In the genomic region with DNA sequence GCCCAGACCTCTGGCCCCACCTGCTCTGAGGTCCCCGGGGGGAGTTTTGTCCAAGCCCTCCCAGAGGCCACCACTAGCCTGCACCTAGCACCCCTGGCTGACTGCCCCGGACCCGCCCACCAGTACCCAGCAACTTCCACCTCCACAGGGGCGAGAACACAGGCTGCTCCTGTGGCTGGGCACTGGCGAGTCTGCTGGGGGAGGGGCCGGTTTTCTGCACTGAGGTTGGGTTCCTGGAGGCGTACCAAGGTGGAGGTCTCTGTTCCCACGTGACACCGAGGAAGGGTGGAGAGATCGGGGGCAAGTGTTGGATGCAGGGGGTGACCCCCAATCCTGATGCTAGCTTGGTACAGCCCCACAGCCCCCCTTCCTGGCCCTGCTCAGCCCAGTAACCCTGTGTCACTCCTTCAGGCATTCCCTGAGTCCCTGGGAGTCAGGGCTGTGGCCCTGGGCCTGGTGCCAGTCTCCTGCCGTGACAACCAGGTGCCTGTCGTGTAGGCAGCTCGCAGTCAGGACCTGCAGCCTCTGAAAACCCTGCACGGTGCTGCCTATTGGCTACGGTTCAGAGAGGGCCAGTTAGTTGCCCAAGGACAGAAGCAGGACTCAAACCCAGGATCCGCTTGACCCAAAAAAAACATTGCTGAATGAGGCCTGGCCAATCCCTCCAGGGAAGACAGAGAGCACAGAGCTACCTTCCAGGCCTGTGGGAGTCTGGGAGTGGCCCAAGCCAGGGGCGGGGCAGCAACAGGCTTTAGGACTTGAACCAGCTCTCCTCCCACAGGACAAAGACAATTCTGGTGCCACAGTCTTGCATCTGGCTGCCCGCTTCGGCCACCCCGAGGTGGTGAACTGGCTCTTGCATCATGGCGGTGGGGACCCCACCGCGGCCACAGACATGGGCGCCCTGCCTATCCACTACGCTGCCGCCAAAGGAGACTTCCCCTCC, we compare ENCODE assay signal across 14 cellular contexts. TPM values are rescaled to one million over a fixed set of nuclear protein-coding genes. Genes with fewer than 3 reads are reported as not detected.
DNase-seq lines count a peak whose midpoint lies in the region; ATAC-seq and TF ChIP-seq lines count a peak whose summit lies in the region.
"Had no signal": no experiment of that assay in that cellular context is flagged by ENCODE, and none has a peak within 500 bp of the region (broad histone marks: within the 10 kb centered on the region; RNA-seq: fewer than 3 reads in every experiment).

No MANE protein-coding gene starts in this region.

- BruUV-seq in MCF 10A (replicated peaks; lab: Mats Ljungman, UMichigan): no TSS peak

- DNase-seq in Caki2 (ENCODE audit: low read depth) (peak; percentile 55), HT-29 (ENCODE audit: low spot score) (peak; percentile 43), MCF 10A (ENCODE audit: unreplicated experiment) (peak; percentile 81), mucosa of gallbladder (ENCODE audit: low spot score) (peak; percentile 60)
- DNase-seq in stimulated activated CD4-positive, alpha-beta T cell treated with anti-CD3 and anti-CD28 coated beads, Interleukin-4, amount 100 ng/mL, for 24 hours: no peak
- no peak for DNase-seq in activated CD4-positive, alpha-beta T cell treated with anti-CD3 and anti-CD28 coated beads, Interleukin-2, amount 10 ng/mL, durations not matched to agents 24 days and 14 days
- DNase-seq: activated CD8-positive, alpha-beta T cell treated with anti-CD3 and anti-CD28 coated beads, Interleukin-2, amount 10 ng/mL, durations not matched to agents 7 days and 5 days; NCI-H1105 treated with DMSO at 0.1 percent for 48 hours; NCI-H446 treated with DMSO at 0.1 percent for 48 hours had no signal

- intact Hi-C loops in MCF 10A (cut with micrococcal nuclease): no loop called here
- intact Hi-C loops in activated CD4-positive, alpha-beta T cell treated with anti-CD3 and anti-CD28 coated beads, Interleukin-2, amount 10 ng/mL, durations not matched to agents 24 days and 14 days (cut with micrococcal nuclease): no loop called here

- no peaks in the 10 kb centered on the region for H3K27me3 Mint-ChIP-seq in MCF 10A (ENCODE audit: insufficient read depth, unreplicated experiment)
- peaks cover 30% of the 10 kb centered on the region for H3K27me3 Mint-ChIP-seq in activated CD4-positive, alpha-beta T cell treated with anti-CD3 and anti-CD28 coated beads, Interleukin-2, amount 10 ng/mL, durations not matched to agents 24 days and 14 days

- peak overlapping the region; percentile 23 for H3K27ac Mint-ChIP-seq in MCF 10A (ENCODE audit: low read depth, unreplicated experiment)
- H3K27ac Mint-ChIP-seq in activated CD4-positive, alpha-beta T cell treated with anti-CD3 and anti-CD28 coated beads, Interleukin-2, amount 10 ng/mL, durations not matched to agents 24 days and 14 days: no peak overlapping the region
- H3K27ac Mint-ChIP-seq: activated CD8-positive, alpha-beta T cell treated with anti-CD3 and anti-CD28 coated beads, Interleukin-2, amount 10 ng/mL, durations not matched to agents 7 days and 5 days; activated T-helper 2 cell treated with anti-CD3 and anti-CD28 coated beads, Interferon-gamma antibody, Interleukin-2, Interleukin-4, amounts not matched to agents 10 μg/mL and 5 μg/mL and 100 μg/mL, durations not matched to agents 14 hours and 24 hours and 36 hours; B cell; memory B cell had no signal

- POLR2A ChIA-PET in MCF 10A (lab: Yijun Ruan, JAX): interaction anchor here (0.6 to 2.4 kb wide), 8 partner anchors 10 to 99 kb away, joined by 3 to 10 read pairs (median 3); no protein-coding TSS in a partner anchor

- H3K9me3 Mint-ChIP-seq in MCF 10A (ENCODE audit: unreplicated experiment): no peaks in the 10 kb centered on the region
- no peaks in the 10 kb centered on the region for H3K9me3 Mint-ChIP-seq in activated CD4-positive, alpha-beta T cell treated with anti-CD3 and anti-CD28 coated beads, Interleukin-2, amount 10 ng/mL, durations not matched to agents 24 days and 14 days
- H3K9me3 Mint-ChIP-seq: activated T-helper 2 cell treated with anti-CD3 and anti-CD28 coated beads, Interferon-gamma antibody, Interleukin-2, Interleukin-4, amounts not matched to agents 10 μg/mL and 5 μg/mL and 100 μg/mL, durations not matched to agents 14 hours and 24 hours and 36 hours; memory B cell had no signal

- H3K36me3 Mint-ChIP-seq in MCF 10A (ENCODE audit: insufficient read depth, unreplicated experiment): no peaks in the 10 kb centered on the region
- H3K36me3 Mint-ChIP-seq in activated CD4-positive, alpha-beta T cell treated with anti-CD3 and anti-CD28 coated beads, Interleukin-2, amount 10 ng/mL, durations not matched to agents 24 days and 14 days (ENCODE audit: low read depth): no peaks in the 10 kb centered on the region
- H3K36me3 Mint-ChIP-seq: memory B cell had no signal

- CTCF ChIA-PET in MCF 10A (lab: Yijun Ruan, JAX): interaction anchor here (0.6 to 1.9 kb wide), 6 partner anchors 10 to 180 kb away, joined by 3 to 11 read pairs (median 3); no protein-coding TSS in a partner anchor

- in situ Hi-C loops in Caki2 (cut with HindIII; ENCODE audit: low pct_unique_long_range_greater_than_20kb, low sequenced_read_pairs): no loop called here

- peaks cover 17% of the 10 kb centered on the region for H3K4me1 Mint-ChIP-seq in MCF 10A (ENCODE audit: insufficient read depth, unreplicated experiment)
- H3K4me1 Mint-ChIP-seq in activated CD4-positive, alpha-beta T cell treated with anti-CD3 and anti-CD28 coated beads, Interleukin-2, amount 10 ng/mL, durations not matched to agents 24 days and 14 days: peaks cover 6% of the 10 kb centered on the region

- ATAC-seq in HG03025 (IDR thresholded peaks at IDR 0.05; ENCODE audit: low FRiP score, unreplicated experiment): no peak
- ATAC-seq: activated CD8-positive, alpha-beta T cell treated with anti-CD3 and anti-CD28 coated beads, Interleukin-2, amount 10 ng/mL, durations not matched to agents 7 days and 5 days had no signal

- no peak overlapping the region for H3K4me3 Mint-ChIP-seq in MCF 10A (ENCODE audit: unreplicated experiment)
- no peak overlapping the region for H3K4me3 Mint-ChIP-seq in activated CD4-positive, alpha-beta T cell treated with anti-CD3 and anti-CD28 coated beads, Interleukin-2, amount 10 ng/mL, durations not matched to agents 24 days and 14 days
- H3K4me3 Mint-ChIP-seq: activated CD8-positive, alpha-beta T cell treated with anti-CD3 and anti-CD28 coated beads, Interleukin-2, amount 10 ng/mL, durations not matched to agents 7 days and 5 days; B cell; memory B cell had no signal

- TF ChIP-seq CTCF in MCF 10A (IDR thresholded peaks at IDR 0.05; ENCODE audit: unreplicated experiment): no peak

RNA-seq across cellular contexts. Expression of gene ESPN, which starts 3.1 kb away (rescaled TPM):
- total RNA-seq in Caki2 (2014; rRNA removed; shearing (Covaris generic); ENCODE audit: low replicate concordance): 4.8 and 6.9 TPM in 2 replicates
- 1.9 and 5.2 TPM in 2 replicates for total RNA-seq in HT-29 (2014; rRNA removed; shearing (Covaris generic))
- total RNA-seq in MCF 10A (2022): 0.68 TPM in 1 of 2 replicates, not detected in the other
- 3.1 TPM for total RNA-seq in mucosa of gallbladder
- total RNA-seq in activated CD4-positive, alpha-beta T cell treated with anti-CD3 and anti-CD28 coated beads, Interleukin-2, amount 10 ng/mL, durations not matched to agents 24 days and 14 days: 0.49 and 1.3 TPM in 2 replicates
- total RNA-seq: OCI-LY7 had no signal

RNA-seq across cellular contexts. Expression of gene HES2, which starts 8.0 kb away (rescaled TPM):
- 1.5 and 1.8 TPM in 2 replicates for total RNA-seq in Caki2 (2014; rRNA removed; shearing (Covaris generic); ENCODE audit: low replicate concordance)
- total RNA-seq in HT-29 (2014; rRNA removed; shearing (Covaris generic)): 0.16 TPM in 1 of 2 replicates, not detected in the other
- total RNA-seq in MCF 10A (2022) (5.0 and 7.6 TPM in 2 replicates), mucosa of gallbladder (0.09 TPM)
- 0.19 and 0.26 TPM in 2 replicates for total RNA-seq in activated CD4-positive, alpha-beta T cell treated with anti-CD3 and anti-CD28 coated beads, Interleukin-2, amount 10 ng/mL, durations not matched to agents 24 days and 14 days
- total RNA-seq: B cell, OCI-LY7 had no signal

RNA-seq across cellular contexts. Expression of gene ACOT7, which starts 34.2 kb away (rescaled TPM):
- total RNA-seq in Caki2 (2014; rRNA removed; shearing (Covaris generic); ENCODE audit: low replicate concordance): 145 and 177 TPM in 2 replicates
- total RNA-seq in HT-29 (2014; rRNA removed; shearing (Covaris generic)): 31.7 and 33.9 TPM in 2 replicates
- total RNA-seq in MCF 10A (2022) (110 and 117 TPM in 2 replicates), mucosa of gallbladder (21.4 TPM)
- total RNA-seq in activated CD4-positive, alpha-beta T cell treated with anti-CD3 and anti-CD28 coated beads, Interleukin-2, amount 10 ng/mL, durations not matched to agents 24 days and 14 days: 133 and 136 TPM in 2 replicates

RNA-seq across cellular contexts. Expression of gene TNFRSF25, which starts 38.3 kb away (rescaled TPM):
- 1.8 and 4.3 TPM in 2 replicates for total RNA-seq in Caki2 (2014; rRNA removed; shearing (Covaris generic); ENCODE audit: low replicate concordance)
- total RNA-seq in HT-29 (2014; rRNA removed; shearing (Covaris generic)): 9.7 and 15.0 TPM in 2 replicates
- total RNA-seq in MCF 10A (2022) (27.6 and 33.7 TPM in 2 replicates), mucosa of gallbladder (20.6 TPM)
- 139 and 146 TPM in 2 replicates for total RNA-seq in activated CD4-positive, alpha-beta T cell treated with anti-CD3 and anti-CD28 coated beads, Interleukin-2, amount 10 ng/mL, durations not matched to agents 24 days and 14 days

Comparison
In these comparisons a context has a peak if more than half of its experiments do, and no peak if none do; other contexts are left out.
1. DNase-seq: peak in Caki2 (single experiment), HT-29 (single experiment), MCF 10A (single experiment) and mucosa of gallbladder (single experiment); none in stimulated activated CD4-positive, alpha-beta T cell treated with anti-CD3 and anti-CD28 coated beads, Interleukin-4, amount 100 ng/mL, for 24 hours (single experiment) and activated CD4-positive, alpha-beta T cell treated with anti-CD3 and anti-CD28 coated beads, Interleukin-2, amount 10 ng/mL, durations not matched to agents 24 days and 14 days (single experiment).